ENCODE assay signal across 8 cellular contexts in genomic region chr16:10373556-10373955, GRCh38.
"Had no signal": no experiment of that assay in that cellular context is flagged by ENCODE, and none has a peak within 500 bp of the region (broad histone marks: within the 10 kb centered on the region; RNA-seq: fewer than 3 reads in every experiment).

No MANE protein-coding gene starts in this region.

- DNase-seq: GDM1, GF-D8 had no signal

- FAIRE-seq: G401.6, GM12878, GM12891, GM12892, GM18507, GM19239 had no signal

- ATAC-seq: GM12878 had no signal

- H3K4me3 ChIP-seq: GM12878 had no signal
